ENCODE assay signal across 15 cellular contexts in the genomic region with DNA sequence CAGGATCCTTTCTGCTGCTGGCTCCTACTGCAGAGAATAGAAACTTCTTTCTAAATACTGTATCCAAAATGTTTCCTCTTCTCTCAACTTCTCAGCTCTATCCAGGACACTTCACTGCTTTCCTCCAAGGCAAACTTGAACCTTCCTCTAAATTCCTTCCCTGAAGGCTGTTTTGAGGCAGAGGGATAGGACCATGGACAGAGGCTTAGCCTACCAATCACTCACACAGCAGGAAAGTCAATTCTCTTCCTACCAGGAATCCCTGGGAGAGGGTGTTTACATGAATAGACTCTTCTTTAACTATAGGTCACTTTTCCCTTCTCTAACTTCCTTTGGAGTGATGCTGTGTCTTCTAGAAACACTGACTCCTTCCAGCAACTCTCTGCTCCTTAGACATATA.
DNase-seq lines count a peak whose midpoint lies in the region; ATAC-seq, FAIRE-seq and TF ChIP-seq lines count a peak whose summit lies in the region.
"Had no signal": no experiment of that assay in that cellular context is flagged by ENCODE, and none has a peak within 500 bp of the region (broad histone marks: within the 10 kb centered on the region; RNA-seq: fewer than 3 reads in every experiment).

No MANE protein-coding gene starts in this region.

- H3K27me3 Mint-ChIP-seq in nephron progenitor cell (ENCODE audit: low read depth, poor library complexity) (peaks cover 3% of the 10 kb centered on the region), Calu3 (ENCODE audit: unreplicated experiment) (no peaks in the 10 kb centered on the region)
- H3K27me3 Mint-ChIP-seq: activated T-cell treated with anti-CD3 and anti-CD28 coated beads, Interleukin-2, amount 50 U/mL, for 24 hours had no signal

- no peak overlapping the region for H4K91ac ChIP-seq in H1 (replicated peaks; ENCODE audit: insufficient read length, low read length)

- POLR2A ChIA-PET in H1 (lab: Charles Lee; ENCODE audit: partially characterized antibody) (interaction anchor here (0.6 to 1.0 kb wide), 2 partner anchors 16 to 72 kb away, joined by 3 read pairs; no protein-coding TSS in a partner anchor), A673 (lab: Charles Lee; ENCODE audit: low non-redundant PET) (no interaction called here)

- H2BK12ac ChIP-seq in H1 (ENCODE audit: low read depth, low read length): no peak overlapping the region

- no peak overlapping the region for H2BK20ac ChIP-seq in H1 (ENCODE audit: low read length)

- no peak for TF ChIP-seq EP300 in H1 (IDR thresholded peaks at IDR 0.05; ENCODE audit: borderline replicate concordance in 1 of 2, low read depth in 2 of 2, low read length in 2 of 2)

- H2AFZ ChIP-seq in H1 (ENCODE audit: low read length): no peak overlapping the region

- no peak overlapping the region for H2BK120ac ChIP-seq in H1 (replicated peaks; ENCODE audit: low read depth, low read length)

- no TSS peak for BruUV-seq in A673 (replicated peaks; lab: Mats Ljungman, UMichigan)
- no TSS peak for BruUV-seq in Calu3 (replicated peaks; lab: Mats Ljungman, UMichigan)

- CTCF ChIA-PET in H1 (lab: Charles Lee; ENCODE audit: partially characterized antibody) (interaction anchor here (0.8 kb wide), 1 partner anchor 62 kb away, joined by 3 read pairs; no protein-coding TSS in a partner anchor), A673 (lab: Charles Lee) (no interaction called here), Calu3 (lab: Charles Lee) (no interaction called here)

- H3K4me3 Mint-ChIP-seq in nephron progenitor cell (no peak overlapping the region), Calu3 (ENCODE audit: low read depth, unreplicated experiment) (no peak overlapping the region)
- H3K4me3 Mint-ChIP-seq: activated T-cell treated with anti-CD3 and anti-CD28 coated beads, Interleukin-2, amount 50 U/mL, for 24 hours; T-helper 2 cell treated with Interferon-gamma antibody and Interleukin-4, amounts not matched to agents 5 μg/mL and 100 μg/mL, for 36 hours had no signal

- H2BK5ac ChIP-seq in H1 (ENCODE audit: low read depth, low read length): no peak overlapping the region

- no peaks in the 10 kb centered on the region for H3K36me3 Mint-ChIP-seq in nephron progenitor cell (ENCODE audit: low read depth)
- H3K36me3 Mint-ChIP-seq in Calu3 (ENCODE audit: insufficient read depth, unreplicated experiment): peaks cover 7% of the 10 kb centered on the region

- no peak overlapping the region for H2BK15ac ChIP-seq in H1 (ENCODE audit: low read length)

- peak; percentile 56 for DNase-seq in EH (ENCODE audit: low read depth)
- DNase-seq in H1 (ENCODE audit: low read depth in 1 of 2, low spot score in 2 of 2): peak in 1 of 2 experiments; percentile 49
- peak; percentile 27 for DNase-seq in nephron progenitor cell
- no peak for DNase-seq in A673 (ENCODE audit: low spot score)
- no peak for DNase-seq in NCI-H526 treated with DMSO at 0.1 percent for 48 hours (lab: John Stamatoyannopoulos, UW)
- DNase-seq in Calu3: no peak
- DNase-seq: activated CD4-positive, alpha-beta T cell treated with anti-CD3 and anti-CD28 coated beads, Interleukin-2, amount 50 U/mL, for 1 hour; activated T-cell treated with anti-CD3 and anti-CD28 coated beads, Interleukin-2, amount 50 U/mL, for 24 hours; DMS53; NCI-H187 treated with DMSO at 0.1 percent for 48 hours; NCI-H524; stimulated activated CD4-positive, alpha-beta T cell treated with anti-CD3 and anti-CD28 coated beads, Interleukin-12 subunit alpha, Interleukin-12 subunit beta, amount 100 ng/mL, for 4 hours had no signal

- no peaks in the 10 kb centered on the region for H3K9me3 Mint-ChIP-seq in nephron progenitor cell
- no peaks in the 10 kb centered on the region for H3K9me3 Mint-ChIP-seq in Calu3 (ENCODE audit: low read depth, unreplicated experiment)
- H3K9me3 Mint-ChIP-seq: activated T-cell treated with anti-CD3 and anti-CD28 coated beads, Interleukin-2, amount 50 U/mL, for 24 hours; T-helper 2 cell treated with Interferon-gamma antibody and Interleukin-4, amounts not matched to agents 5 μg/mL and 100 μg/mL, for 36 hours had no signal

- no peak overlapping the region for H4K8ac ChIP-seq in H1 (ENCODE audit: extremely low read depth, insufficient read depth, low read length)

- intact Hi-C loops in A673 (cut with micrococcal nuclease; ENCODE audit: unreplicated experiment): no loop called here
- intact Hi-C loops in Calu3 (cut with micrococcal nuclease; ENCODE audit: unreplicated experiment): no loop called here

- H3K4ac ChIP-seq in H1 (replicated peaks; ENCODE audit: insufficient read length, low read depth, low read length): no peak overlapping the region

- no peaks in the 10 kb centered on the region for H3K23me2 ChIP-seq in H1 (ENCODE audit: low read depth, low read length)

- H3K4me2 ChIP-seq in H1 (ENCODE audit: insufficient read depth in 1 of 2, low read depth in 2 of 2, low read length in 2 of 2): no peak overlapping the region

- H4K5ac ChIP-seq in H1 (ENCODE audit: insufficient read length, low read depth, low read length): no peak overlapping the region

- H3K36me3 ChIP-seq in H1 (ENCODE audit: control insufficient read depth in 2 of 4, insufficient read depth in 4 of 4, low read length in 3 of 4) (no peaks in the 10 kb centered on the region), A673 (ENCODE audit: insufficient read depth, low read length, poor library complexity, severe bottlenecking) (no peaks in the 10 kb centered on the region)

- no peak overlapping the region for H3K9ac ChIP-seq in H1 (replicated peaks in 1 of 4; ENCODE audit: extremely low read depth in 1 of 4, low read depth in 3 of 4, low read length in 3 of 4)

- TF ChIP-seq POLR2A in H1 (IDR thresholded peaks at IDR 0.05; ENCODE audit: control extremely low read depth in 1 of 2, low read depth in 2 of 2, low read length in 2 of 2): no peak

- H3K4me3 ChIP-seq in H1 (ENCODE audit: extremely low read depth in 1 of 4, insufficient read depth in 2 of 4, low read depth in 3 of 4, low read length in 4 of 4) (no peak overlapping the region), A673 (ENCODE audit: low read depth, low read length, poor library complexity, severe bottlenecking) (no peak overlapping the region)

- TF ChIP-seq RAD21 in H1 (IDR thresholded peaks at IDR 0.05 in 1 of 2, conservative IDR thresholded peaks at IDR 0.05 in 1 of 2; ENCODE audit: low read depth in 2 of 2, low read length in 2 of 2): peak in 1 of 2 experiments; percentile 16; a peak in 2 of 4 replicates

- H4K20me1 ChIP-seq in H1 (replicated peaks in 1 of 2; ENCODE audit: control insufficient read depth in 1 of 2, insufficient read depth in 2 of 2, low read length in 2 of 2): no peaks in the 10 kb centered on the region

- no peaks in the 10 kb centered on the region for H3K79me2 ChIP-seq in H1 (ENCODE audit: control insufficient read depth in 1 of 2, insufficient read depth in 2 of 2, low read length in 2 of 2)

- H3K9me3 ChIP-seq in H1 (ENCODE audit: insufficient read depth in 2 of 2, low read depth in 1 of 2, low read length in 1 of 2) (no peaks in the 10 kb centered on the region), A673 (ENCODE audit: low read depth, low read length, poor library complexity, severe bottlenecking) (no peaks in the 10 kb centered on the region)

- H3K27ac Mint-ChIP-seq in nephron progenitor cell (no peak overlapping the region), Calu3 (ENCODE audit: unreplicated experiment) (no peak overlapping the region)
- H3K27ac Mint-ChIP-seq: activated T-cell treated with anti-CD3 and anti-CD28 coated beads, Interleukin-2, amount 50 U/mL, for 24 hours; T-helper 2 cell treated with Interferon-gamma antibody and Interleukin-4, amounts not matched to agents 5 μg/mL and 100 μg/mL, for 36 hours had no signal

- H3K14ac ChIP-seq in H1 (ENCODE audit: insufficient read length): no peak overlapping the region

- TF ChIP-seq CTCF in H1 (IDR thresholded peaks at IDR 0.05; ENCODE audit: control extremely low read depth in 1 of 3, insufficient read depth in 1 of 3, low read depth in 1 of 3, low read length in 3 of 3) (no peak), nephron progenitor cell (IDR thresholded peaks at IDR 0.05) (no peak), A673 (conservative IDR thresholded peaks at IDR 0.05; ENCODE audit: low read depth, low read length) (no peak), Calu3 (IDR thresholded peaks at IDR 0.05; ENCODE audit: unreplicated experiment) (no peak)

- H3K4me1 Mint-ChIP-seq in nephron progenitor cell: no peaks in the 10 kb centered on the region
- no peaks in the 10 kb centered on the region for H3K4me1 Mint-ChIP-seq in Calu3 (ENCODE audit: low read depth, unreplicated experiment)

- H3K27me3 ChIP-seq in H1 (replicated peaks in 1 of 4; ENCODE audit: control insufficient read depth in 3 of 4, extremely low read depth in 1 of 4, insufficient read depth in 3 of 4, low read length in 3 of 4) (no peaks in the 10 kb centered on the region), A673 (replicated peaks; ENCODE audit: insufficient read depth, low read depth, low read length, poor library complexity) (no peaks in the 10 kb centered on the region)

- no peak overlapping the region for H3K56ac ChIP-seq in H1 (replicated peaks; ENCODE audit: insufficient read length, low read depth, low read length)

- no peak for ATAC-seq in HG02571 (IDR thresholded peaks at IDR 0.05; ENCODE audit: unreplicated experiment)

- H3K4me1 ChIP-seq in H1 (replicated peaks in 1 of 4; ENCODE audit: control insufficient read depth in 3 of 4, insufficient read depth in 4 of 4, low read length in 3 of 4): peaks cover 0 to 4% (median 0%) of the 10 kb centered on the region in 4 experiments; a peak in 1 of 7 replicates
- H3K4me1 ChIP-seq in A673 (ENCODE audit: insufficient read depth, low read length, poor library complexity, severe bottlenecking): no peaks in the 10 kb centered on the region

- no peak overlapping the region for H3K27ac ChIP-seq in H1 (ENCODE audit: low read depth, low read length)
- no peak overlapping the region for H3K27ac ChIP-seq in A673 (ENCODE audit: low read depth, low read length, poor library complexity, severe bottlenecking)

- peak; percentile 94 for FAIRE-seq in H1 (lab: Jason Lieb, UNC)

- no peak overlapping the region for H2AK5ac ChIP-seq in H1 (ENCODE audit: low read depth, low read length)

- no peak overlapping the region for H3K18ac ChIP-seq in H1 (ENCODE audit: extremely low read depth, low read length)

- H3K23ac ChIP-seq in H1 (ENCODE audit: insufficient read length): no peak overlapping the region

- no peaks in the 10 kb centered on the region for H3K79me1 ChIP-seq in H1 (ENCODE audit: low read depth, low read length)

TF ChIP-seq in PFSK-1, 5 proteins besides CTCF, POLR2A, EP300 and RAD21 (continues in another document):
- no peak for TF ChIP-seq SIN3A (IDR thresholded peaks at IDR 0.05; ENCODE audit: borderline replicate concordance, insufficient read depth, low read length)
- TF ChIP-seq FOXP2 (optimal IDR thresholded peaks at IDR 0.05; ENCODE audit: borderline replicate concordance, extremely low read depth, extremely low read length, insufficient read depth): no peak

TF ChIP-seq in H1, 55 proteins besides CTCF, POLR2A, EP300 and RAD21 (continues in another document):
- TF ChIP-seq SIN3A (conservative IDR thresholded peaks at IDR 0.05 in 1 of 2, IDR thresholded peaks at IDR 0.05 in 1 of 2; ENCODE audit: low read depth in 1 of 2, low read length in 2 of 2) (0 out of 4 replicates have a peak, but pooled peaks have one; percentile 67), YY1 (IDR thresholded peaks at IDR 0.05; ENCODE audit: low read depth, low read length) (0 out of 2 replicates have a peak, but pooled peaks have one; percentile 6)

Comparison
In these comparisons a context has a peak if more than half of its experiments do, and no peak if none do; other contexts are left out.
1. DNase-seq: peak in EH (single experiment) and nephron progenitor cell (single experiment); none in A673 (single experiment), NCI-H526 treated with DMSO at 0.1 percent for 48 hours (single experiment) and Calu3 (single experiment).